In the genomic region with DNA sequence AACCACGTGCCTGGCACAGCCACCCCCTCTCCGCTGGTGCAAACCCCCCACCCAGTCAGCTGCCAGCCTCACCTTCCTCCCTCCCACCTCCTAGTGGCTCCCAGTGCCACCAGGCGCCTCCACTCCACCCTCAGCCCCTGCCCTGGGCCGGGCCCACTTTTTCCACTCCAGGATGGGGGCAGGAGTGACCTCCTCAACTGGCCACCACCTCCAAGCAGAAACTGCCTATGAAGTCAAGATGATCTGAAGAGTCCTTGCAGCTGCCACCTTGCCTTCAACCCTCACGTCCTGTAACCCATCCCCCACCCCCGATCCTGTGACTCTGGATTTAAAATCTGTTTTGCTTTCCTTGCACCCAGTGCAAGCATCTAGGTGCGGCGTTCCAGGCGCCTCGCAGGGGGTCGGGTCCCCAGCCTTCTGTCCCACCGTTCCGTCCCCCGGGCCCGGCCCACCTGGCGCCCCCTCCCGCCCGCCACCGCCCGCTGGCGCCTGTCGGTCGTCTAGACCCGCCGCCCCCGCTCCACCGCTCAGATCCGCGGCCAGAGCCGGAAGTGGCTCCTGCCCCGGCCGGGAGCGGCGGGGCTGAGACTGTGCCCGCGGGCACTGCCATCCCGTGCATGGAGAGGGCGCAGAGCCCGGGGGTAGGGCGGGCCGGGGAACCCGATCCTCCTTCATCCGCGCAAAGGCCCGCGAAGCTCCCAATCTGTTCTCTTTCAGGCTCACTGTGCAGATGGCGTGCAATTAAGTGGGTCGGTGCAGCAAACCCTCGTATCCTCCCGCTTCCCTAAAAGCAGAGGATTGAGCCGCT, we compare ENCODE assay signal across 8 cellular contexts. TPM values are rescaled to one million over a fixed set of nuclear protein-coding genes. Genes with fewer than 3 reads are reported as not detected.
A peak's percentile ranks its signal among the peaks of the same experiment; 100 is the strongest.
DNase-seq lines count a peak whose midpoint lies in the region; ATAC-seq and TF ChIP-seq lines count a peak whose summit lies in the region.

No MANE protein-coding gene starts in this region.

- peak overlapping the region; percentile 90 for H3K27ac ChIP-seq in psoas muscle

- DNase-seq in AG20443 (ENCODE audit: low spot score) (peak; percentile 65), NOMO-1 treated with dmso at 0.1 percent for 144 hours (lab: John Stamatoyannopoulos, UW; ENCODE audit: unreplicated experiment) (peak; percentile 50), glomerular visceral epithelial cell (ENCODE audit: extremely low spot score) (peak; percentile 30), psoas muscle (peak; percentile 56 to 78), OCI-M2 (lab: John Stamatoyannopoulos, UW; ENCODE audit: unreplicated experiment) (no peak)
- DNase-seq in activated naive CD4-positive, alpha-beta T cell treated with anti-CD3 and anti-CD28 coated beads for 36 hours, result peak; percentile 55
- no peak for DNase-seq in NK-92 treated with Interleukin-12 subunit alpha and Interleukin-12 subunit beta, amount 100 ng/mL, for 24 hours (lab: John Stamatoyannopoulos, UW)

- H3K9me3 ChIP-seq in psoas muscle, result no peaks in the 10 kb centered on the region

- ATAC-seq in GM21529 (IDR thresholded peaks at IDR 0.05; ENCODE audit: unreplicated experiment) (peak; percentile 70), psoas muscle (peak; percentile 64 to 82 (median 69))

- H3K4me3 ChIP-seq in psoas muscle, result peak overlapping the region; percentile 61

- H3K36me3 ChIP-seq in psoas muscle (ENCODE audit: insufficient read depth in 1 of 2, low read depth in 1 of 2), result peaks cover 0 to 3% of the 10 kb centered on the region in 2 donors

- H3K27ac Mint-ChIP-seq in activated naive CD4-positive, alpha-beta T cell treated with anti-CD3 and anti-CD28 coated beads for 36 hours, result no peak overlapping the region

- peak overlapping the region; percentile 59 for H3K4me3 Mint-ChIP-seq in activated naive CD4-positive, alpha-beta T cell treated with anti-CD3 and anti-CD28 coated beads for 36 hours

- H3K4me1 Mint-ChIP-seq in activated naive CD4-positive, alpha-beta T cell treated with anti-CD3 and anti-CD28 coated beads for 36 hours (ENCODE audit: low read depth), result peaks cover 5% of the 10 kb centered on the region

- no peaks in the 10 kb centered on the region for H3K9me3 Mint-ChIP-seq in activated naive CD4-positive, alpha-beta T cell treated with anti-CD3 and anti-CD28 coated beads for 36 hours

- no peaks in the 10 kb centered on the region for H3K36me3 Mint-ChIP-seq in activated naive CD4-positive, alpha-beta T cell treated with anti-CD3 and anti-CD28 coated beads for 36 hours (ENCODE audit: low read depth)

- H3K4me1 ChIP-seq in psoas muscle, result peaks cover 10% of the 10 kb centered on the region

- no peaks in the 10 kb centered on the region for H3K27me3 ChIP-seq in psoas muscle (ENCODE audit: insufficient read depth in 3 of 3, low read length in 2 of 3)

- no peaks in the 10 kb centered on the region for H3K27me3 Mint-ChIP-seq in activated naive CD4-positive, alpha-beta T cell treated with anti-CD3 and anti-CD28 coated beads for 36 hours (ENCODE audit: low read depth)

- no peak for TF ChIP-seq CTCF in psoas muscle (IDR thresholded peaks at IDR 0.05)

- CTCF ChIA-PET in activated naive CD4-positive, alpha-beta T cell treated with anti-CD3 and anti-CD28 coated beads for 36 hours (lab: Charles Lee), result no interaction called here

- WGBS in psoas muscle, 3 donors, result 5 to 11% (median 6%) methylated on average over 48 to 51 of the region's 51 CpGs

- intact Hi-C loops in activated naive CD4-positive, alpha-beta T cell treated with anti-CD3 and anti-CD28 coated beads for 36 hours (cut with micrococcal nuclease), result loop anchor here (2.0 kb wide), 1 partner anchor 50 kb away; the partner anchor contains the start of gene GTF2I
- intact Hi-C loops in psoas muscle (cut with DNase I), result loop anchor here in 1 of 2 donors (5.0 kb wide), 1 partner anchor 41 kb away; no protein-coding TSS in a partner anchor

RNA-seq across cellular contexts. Expression of gene GTF2I, which starts 51.2 kb away (rescaled TPM):
- 10 to 100 TPM; 81.3 to 81.5 TPM for total RNA-seq in activated naive CD4-positive, alpha-beta T cell treated with anti-CD3 and anti-CD28 coated beads for 36 hours
- total RNA-seq in psoas muscle, result 100 to 1,000 TPM in 3 of 4 donors, 10 to 100 TPM in 1; 96.4 to 191 (median 136) TPM
- polyA plus RNA-seq in psoas muscle, result 10 to 100 TPM; 29.2 to 84.9 (median 34.0) TPM

Comparison
In these comparisons a context has a peak if more than half of its experiments do, and no peak if none do; other contexts are left out.
1. DNase-seq: peak in AG20443 (single experiment), NOMO-1 treated with dmso at 0.1 percent for 144 hours (single experiment), activated naive CD4-positive, alpha-beta T cell treated with anti-CD3 and anti-CD28 coated beads for 36 hours (single experiment), glomerular visceral epithelial cell (single experiment) and psoas muscle (2 of 2); none in OCI-M2 (single experiment) and NK-92 treated with Interleukin-12 subunit alpha and Interleukin-12 subunit beta, amount 100 ng/mL, for 24 hours (single experiment).